ENCODE assay signal across 17 cellular contexts in the genomic region with DNA sequence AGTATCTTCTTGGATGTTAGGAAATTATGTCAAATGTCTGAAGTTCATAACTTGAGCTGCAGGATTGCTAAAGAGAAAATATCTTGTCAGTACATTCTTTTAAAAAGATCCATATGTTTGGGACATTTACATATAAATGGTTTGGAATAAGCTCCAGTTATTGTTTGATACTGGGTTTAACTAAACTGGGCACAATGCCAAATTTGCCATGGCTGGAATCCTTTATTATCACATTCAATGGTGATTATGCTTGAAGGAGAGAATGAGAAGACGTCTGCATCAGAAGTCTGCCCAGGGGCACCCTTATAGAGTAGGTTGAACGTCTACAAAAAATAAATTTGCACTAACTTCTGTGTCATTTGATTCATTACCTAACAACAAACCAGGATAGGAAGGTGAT.
"Had no signal": no experiment of that assay in that cellular context is flagged by ENCODE, and none has a peak within 500 bp of the region (broad histone marks: within the 10 kb centered on the region; RNA-seq: fewer than 3 reads in every experiment).

No MANE protein-coding gene starts in this region.

- H3K36me3 Mint-ChIP-seq: activated naive CD8-positive, alpha-beta T cell; naive thymus-derived CD8-positive, alpha-beta T cell had no signal

- H3K4me3 Mint-ChIP-seq: activated CD4-positive, alpha-beta T cell treated with anti-CD3 and anti-CD28 coated beads, Interleukin-2, amount 10 ng/mL, durations not matched to agents 7 days and 5 days; activated naive CD8-positive, alpha-beta T cell; naive thymus-derived CD8-positive, alpha-beta T cell had no signal

- ATAC-seq: body of pancreas; left ventricle myocardium superior; naive thymus-derived CD8-positive, alpha-beta T cell had no signal

- DNase-seq: activated CD4-positive, alpha-beta T cell treated with anti-CD3 and anti-CD28 coated beads, Interleukin-2, amount 10 ng/mL, durations not matched to agents 7 days and 5 days; activated CD4-positive, CD25-positive, alpha-beta regulatory T cell; activated CD8-positive, alpha-beta memory T cell treated with anti-CD3 and anti-CD28 coated beads for 24 hours; activated gamma-delta T cell treated with Interleukin-2 at 50 U/mL for 16 hours; amniotic stem cell; body of pancreas; central memory CD4-positive, alpha-beta T cell; colonic mucosa; left ventricle myocardium superior; mesenchymal stem cell; naive thymus-derived CD8-positive, alpha-beta T cell; sigmoid colon; spleen; thyroid gland had no signal

- H3K27ac ChIP-seq: body of pancreas, colonic mucosa, neutrophil, parathyroid adenoma, sigmoid colon, spleen, thyroid gland had no signal

- H3K27me3 ChIP-seq: body of pancreas, colonic mucosa, neutrophil, sigmoid colon, spleen, thyroid gland had no signal

- H3K9me3 ChIP-seq: body of pancreas, colonic mucosa, neutrophil, sigmoid colon, thyroid gland had no signal

- H3K4me1 Mint-ChIP-seq: activated CD4-positive, alpha-beta T cell treated with anti-CD3 and anti-CD28 coated beads, Interleukin-2, amount 10 ng/mL, durations not matched to agents 7 days and 5 days; naive thymus-derived CD8-positive, alpha-beta T cell had no signal

- H3K27ac Mint-ChIP-seq: activated CD4-positive, alpha-beta T cell treated with anti-CD3 and anti-CD28 coated beads, Interleukin-2, amount 10 ng/mL, durations not matched to agents 7 days and 5 days; activated naive CD8-positive, alpha-beta T cell; naive thymus-derived CD8-positive, alpha-beta T cell had no signal

- H3K27me3 Mint-ChIP-seq: activated CD4-positive, alpha-beta T cell treated with anti-CD3 and anti-CD28 coated beads, Interleukin-2, amount 10 ng/mL, durations not matched to agents 7 days and 5 days; activated naive CD8-positive, alpha-beta T cell; naive thymus-derived CD8-positive, alpha-beta T cell had no signal
